18 cellular contexts compared by ENCODE assay signal in genomic region chr2:225488743-225489142, GRCh38.
DNase-seq lines count a peak whose midpoint lies in the region; ATAC-seq and TF ChIP-seq lines count a peak whose summit lies in the region.
"Had no signal": no experiment of that assay in that cellular context is flagged by ENCODE, and none has a peak within 500 bp of the region (broad histone marks: within the 10 kb centered on the region; RNA-seq: fewer than 3 reads in every experiment).

No MANE protein-coding gene starts in this region.

- no peaks in the 10 kb centered on the region for H3K9me3 Mint-ChIP-seq in endodermal cell

- H3K27ac Mint-ChIP-seq in endodermal cell: no peak overlapping the region

- no peak for TF ChIP-seq CTCF in endodermal cell (conservative IDR thresholded peaks at IDR 0.05)

- H3K36me3 Mint-ChIP-seq in endodermal cell (ENCODE audit: low read depth): no peaks in the 10 kb centered on the region
- H3K36me3 Mint-ChIP-seq: CD14-positive monocyte had no signal

- no peak overlapping the region for H3K4me3 Mint-ChIP-seq in endodermal cell
- H3K4me3 Mint-ChIP-seq: CD14-positive monocyte had no signal

- TF ChIP-seq POLR2A in GM18505 (IDR thresholded peaks at IDR 0.05; ENCODE audit: borderline replicate concordance, extremely low read depth, insufficient read depth, insufficient read length): no peak

- peak; percentile 6 for DNase-seq in kidney tubule cell (ENCODE audit: low spot score)
- DNase-seq in endodermal cell: no peak
- no peak for DNase-seq in dedifferentiated amniotic fluid mesenchymal stem cell (ENCODE audit: extremely low spot score)
- no peak for DNase-seq in HPDE6-E6E7 (ENCODE audit: extremely low spot score)
- DNase-seq in NCI-H2227 (lab: John Stamatoyannopoulos, UW; ENCODE audit: unreplicated experiment): no peak
- DNase-seq: COR-L47, KBM-7, NCI-H1048, NCI-H1694, NCI-H748 treated with DMSO at 0.1 percent for 48 hours, Peyer's patch, Right ventricle myocardium superior had no signal

- no peaks in the 10 kb centered on the region for H3K27me3 ChIP-seq in endodermal cell (ENCODE audit: control insufficient read depth, insufficient read depth, low read length, poor library complexity, severe bottlenecking)
- H3K27me3 ChIP-seq: Peyer's patch had no signal

- ATAC-seq in GM18505 (IDR thresholded peaks at IDR 0.05; ENCODE audit: unreplicated experiment) (peak; percentile 79), GM21529 (IDR thresholded peaks at IDR 0.05; ENCODE audit: unreplicated experiment) (peak; percentile 45), HG03469 (IDR thresholded peaks at IDR 0.05; ENCODE audit: unreplicated experiment) (peak; percentile 87)
- ATAC-seq: SK-N-SH treated with all-trans-retinoic acid at 6 μM for 48 hours had no signal

- H3K4me1 ChIP-seq in endodermal cell (ENCODE audit: control insufficient read depth, insufficient read depth, low read length): no peaks in the 10 kb centered on the region
- H3K4me1 ChIP-seq: Peyer's patch had no signal

- H3K4me3 ChIP-seq in endodermal cell (ENCODE audit: low read length): no peak overlapping the region
- H3K4me3 ChIP-seq: Peyer's patch had no signal

- no peaks in the 10 kb centered on the region for H3K36me3 ChIP-seq in endodermal cell (ENCODE audit: control insufficient read depth, insufficient read depth, low read length)
- H3K36me3 ChIP-seq: Peyer's patch had no signal

- H3K9ac ChIP-seq in endodermal cell (ENCODE audit: extremely low read depth, low read length, poor library complexity, severe bottlenecking): no peak overlapping the region

- no peak overlapping the region for H3K27ac ChIP-seq in endodermal cell (ENCODE audit: low read depth, low read length)
- H3K27ac ChIP-seq: HL-60, Peyer's patch had no signal

- no peaks in the 10 kb centered on the region for H3K9me3 ChIP-seq in endodermal cell (ENCODE audit: control insufficient read depth, low read length)
- H3K9me3 ChIP-seq: Peyer's patch had no signal

- no peaks in the 10 kb centered on the region for H3K4me1 Mint-ChIP-seq in endodermal cell
- H3K4me1 Mint-ChIP-seq: CD14-positive monocyte had no signal

- no peaks in the 10 kb centered on the region for H3K27me3 Mint-ChIP-seq in endodermal cell (ENCODE audit: insufficient read depth)

- WGBS in endodermal cell (ENCODE audit: insufficient coverage in 1 of 2, insufficient read length in 1 of 2), 2 experiments: 91 to 100% methylated on average over 2 of the region's 2 CpGs
